ENCODE assay signal across 1 cellular context in the genomic region with DNA sequence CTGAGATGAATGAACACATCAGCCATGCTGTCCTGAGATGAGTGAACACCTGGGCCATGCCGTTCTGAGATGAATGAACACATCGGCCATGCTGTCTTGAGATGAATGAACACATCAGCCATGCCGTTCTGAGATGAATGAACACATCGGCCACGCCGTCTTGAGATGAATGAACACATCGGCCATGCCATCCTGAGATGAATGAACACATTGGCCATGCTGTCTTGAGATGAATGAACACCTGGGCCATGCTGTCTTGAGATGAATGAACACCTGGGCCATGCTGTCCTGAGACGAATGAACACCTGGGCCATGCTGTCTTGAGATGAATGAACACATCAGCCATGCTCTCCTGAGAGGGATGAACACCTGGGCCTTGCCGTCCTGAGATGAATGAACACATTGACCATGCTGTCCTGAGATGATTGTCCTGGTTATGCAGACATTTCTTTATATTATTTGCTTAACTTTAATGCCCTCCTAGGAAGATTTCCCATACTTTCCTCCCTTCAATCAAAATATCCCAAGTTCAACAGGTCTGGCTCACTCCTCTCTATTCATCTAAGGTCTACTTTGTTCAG.
TF ChIP-seq lines count a peak whose summit lies in the region.

No MANE protein-coding gene starts in this region.

TF ChIP-seq in HepG2, 621 proteins besides CTCF, POLR2A, EP300 and RAD21:
- TF ChIP-seq, protein P1, sequence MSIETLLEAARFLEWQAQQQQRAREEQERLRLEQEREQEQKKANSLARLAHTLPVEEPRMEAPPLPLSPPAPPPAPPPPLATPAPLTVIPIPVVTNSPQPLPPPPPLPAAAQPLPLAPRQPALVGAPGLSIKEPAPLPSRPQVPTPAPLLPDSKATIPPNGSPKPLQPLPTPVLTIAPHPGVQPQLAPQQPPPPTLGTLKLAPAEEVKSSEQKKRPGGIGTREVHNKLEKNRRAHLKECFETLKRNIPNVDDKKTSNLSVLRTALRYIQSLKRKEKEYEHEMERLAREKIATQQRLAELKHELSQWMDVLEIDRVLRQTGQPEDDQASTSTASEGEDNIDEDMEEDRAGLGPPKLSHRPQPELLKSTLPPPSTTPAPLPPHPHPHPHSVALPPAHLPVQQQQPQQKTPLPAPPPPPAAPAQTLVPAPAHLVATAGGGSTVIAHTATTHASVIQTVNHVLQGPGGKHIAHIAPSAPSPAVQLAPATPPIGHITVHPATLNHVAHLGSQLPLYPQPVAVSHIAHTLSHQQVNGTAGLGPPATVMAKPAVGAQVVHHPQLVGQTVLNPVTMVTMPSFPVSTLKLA (IDR thresholded peaks at IDR 0.05), result peak; percentile 82
- no peak for TF ChIP-seq HOXD1 (CRISPR knock-in tag; IDR thresholded peaks at IDR 0.05)
TF ChIP-seq in HepG2: peak in this region for 1.
